13 cellular contexts compared by ENCODE assay signal in the genomic region with DNA sequence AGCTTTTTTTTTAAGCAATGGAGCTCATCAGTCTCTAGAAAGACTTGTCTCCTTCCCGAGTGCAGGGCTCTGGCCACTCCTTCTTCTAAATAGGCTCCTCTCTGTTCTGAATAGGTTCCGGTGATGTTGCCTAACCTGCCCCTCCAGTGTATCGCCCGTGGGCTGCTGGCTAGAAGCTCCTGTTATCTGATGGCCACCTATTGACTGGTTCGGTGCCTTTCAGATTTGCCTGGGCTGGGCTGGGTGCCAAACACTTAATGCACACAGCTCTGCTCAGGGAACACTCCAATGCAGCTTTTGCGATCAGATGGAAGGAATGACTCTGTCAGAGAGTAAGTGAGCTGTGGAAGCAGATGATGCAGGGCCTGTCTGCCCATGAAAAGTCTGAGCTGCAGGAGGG.
DNase-seq lines count a peak whose midpoint lies in the region; ATAC-seq and TF ChIP-seq lines count a peak whose summit lies in the region.
"Had no signal": no experiment of that assay in that cellular context is flagged by ENCODE, and none has a peak within 500 bp of the region (broad histone marks: within the 10 kb centered on the region; RNA-seq: fewer than 3 reads in every experiment).

No MANE protein-coding gene starts in this region.

- peaks cover 8% of the 10 kb centered on the region for H3K36me3 ChIP-seq in MG63
- H3K36me3 ChIP-seq: suprapubic skin had no signal

- POLR2A ChIA-PET in RWPE1 (lab: Yijun Ruan, JAX; ENCODE audit: low non-redundant PET): no interaction called here

- H3K4me3 ChIP-seq in MG63: no peak overlapping the region
- H3K4me3 ChIP-seq: suprapubic skin had no signal

- no peak overlapping the region for H3K27ac ChIP-seq in RWPE1
- H3K27ac ChIP-seq: suprapubic skin had no signal

- H3K27me3 ChIP-seq in MG63: no peaks in the 10 kb centered on the region
- H3K27me3 ChIP-seq: suprapubic skin had no signal

- no peak for ATAC-seq in GM21447 (IDR thresholded peaks at IDR 0.05; ENCODE audit: unreplicated experiment)
- ATAC-seq: activated CD8-positive, alpha-beta memory T cell treated with anti-CD3 and anti-CD28 coated beads, Interleukin-2, amount 10 ng/mL, durations not matched to agents 7 days and 5 days had no signal

- H3K9me3 ChIP-seq in MG63: no peaks in the 10 kb centered on the region
- H3K9me3 ChIP-seq: Caco-2, suprapubic skin had no signal

- CTCF ChIA-PET in RWPE1 (lab: Yijun Ruan, JAX): interaction anchor here (1.2 kb wide), 2 partner anchors 16 to 233 kb away, joined by 3 read pairs; no protein-coding TSS in a partner anchor

- TF ChIP-seq CTCF in RWPE1 (conservative IDR thresholded peaks at IDR 0.05; ENCODE audit: low read depth): no peak

- DNase-seq in DMS53 treated with DMSO at 0.1 percent for 48 hours (lab: John Stamatoyannopoulos, UW; ENCODE audit: unreplicated experiment) (peak; percentile 32), HUDEP-2 (lab: John Stamatoyannopoulos, UW; ENCODE audit: unreplicated experiment in 76 of 76) (peak in 41 of 76 experiments; percentile 3 to 62 (median 24)), NCI-H345 (lab: John Stamatoyannopoulos, UW) (peak; percentile 96), islet precursor cell (peak; percentile 95), RWPE1 (ENCODE audit: low spot score) (no peak), MG63 (no peak)
- DNase-seq: activated CD8-positive, alpha-beta memory T cell treated with anti-CD3 and anti-CD28 coated beads, Interleukin-2, amount 10 ng/mL, durations not matched to agents 7 days and 5 days; activated naive CD8-positive, alpha-beta T cell treated with anti-CD3 and anti-CD28 coated beads for 36 hours; HFFc6; KG1 had no signal

Comparison
In these comparisons a context has a peak if more than half of its experiments do, and no peak if none do; other contexts are left out.
1. DNase-seq: peak in DMS53 treated with DMSO at 0.1 percent for 48 hours (single experiment), HUDEP-2 (41 of 76), NCI-H345 (single experiment) and islet precursor cell (single experiment); none in RWPE1 (single experiment) and MG63 (single experiment).